ENCODE assay signal across 8 cellular contexts in the genomic region with DNA sequence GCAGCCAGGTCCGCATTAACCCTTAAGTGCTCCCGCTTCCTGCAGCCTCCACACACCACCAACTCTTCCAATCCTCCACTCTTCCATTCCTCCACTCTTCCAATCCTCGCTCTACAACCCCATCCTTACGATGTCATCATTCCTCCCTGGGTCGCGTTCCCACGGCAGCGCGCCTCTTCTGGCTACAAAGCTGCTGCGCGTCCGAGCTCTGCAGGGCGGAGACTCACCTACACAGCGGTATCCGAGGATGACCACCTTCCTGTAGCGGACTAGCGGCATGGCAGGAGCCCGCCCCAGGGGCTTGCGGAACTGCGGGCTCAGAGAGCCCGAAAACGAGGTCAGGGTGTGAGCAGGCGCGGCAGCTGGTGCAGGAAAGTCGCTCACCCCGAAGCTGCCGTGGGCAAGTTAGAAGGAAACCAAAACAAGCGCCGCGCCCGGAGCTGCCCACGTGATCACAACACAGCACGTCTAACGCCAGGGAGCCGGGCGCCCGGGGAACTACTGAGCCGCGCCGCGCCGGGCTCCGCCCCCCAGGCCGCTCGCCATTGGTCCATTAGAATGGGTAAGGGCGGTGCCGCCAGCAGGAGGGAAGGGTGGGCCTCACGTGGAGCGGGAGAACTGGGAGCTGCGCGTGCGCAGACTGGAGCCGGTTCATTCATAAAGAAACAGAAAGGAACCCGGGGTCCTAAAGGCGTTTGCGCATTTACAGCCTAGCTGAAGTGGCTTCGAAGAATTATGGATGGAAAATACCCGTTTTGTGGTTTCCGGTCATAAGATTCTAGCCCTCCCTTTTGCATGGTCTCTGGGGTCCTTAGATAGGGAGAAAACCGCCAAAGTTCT. TPM values are rescaled to one million over a fixed set of nuclear protein-coding genes. Genes with fewer than 3 reads are reported as not detected.
DNase-seq lines count a peak whose midpoint lies in the region; ATAC-seq lines count a peak whose summit lies in the region.

A gene with protein sequence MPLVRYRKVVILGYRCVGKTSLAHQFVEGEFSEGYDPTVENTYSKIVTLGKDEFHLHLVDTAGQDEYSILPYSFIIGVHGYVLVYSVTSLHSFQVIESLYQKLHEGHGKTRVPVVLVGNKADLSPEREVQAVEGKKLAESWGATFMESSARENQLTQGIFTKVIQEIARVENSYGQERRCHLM (minus strand): TSS at position 473 of the 840 bp plus-strand sequence. CDS start 194 bp downstream, at position 279.

- CTCF ChIA-PET in activated CD4-positive, alpha-beta T cell treated with anti-CD3 and anti-CD28 coated beads for 36 hours (lab: Charles Lee), result interaction anchor here (0.6 to 3.9 kb wide), 25 partner anchors 9 to 559 kb away, joined by 3 to 24 read pairs (median 4); no protein-coding TSS in a partner anchor

- peak; percentile 98 for ATAC-seq in GM19324 (IDR thresholded peaks at IDR 0.05; ENCODE audit: low FRiP score, unreplicated experiment)
- ATAC-seq in HG03460 (IDR thresholded peaks at IDR 0.05; ENCODE audit: unreplicated experiment), result peak; percentile 98
- ATAC-seq in activated CD4-positive, alpha-beta T cell treated with anti-CD3 and anti-CD28 coated beads for 36 hours, result peak; percentile 100
- peak; percentile 99 for ATAC-seq in left lobe of liver

- no peaks in the 10 kb centered on the region for H3K9me3 Mint-ChIP-seq in activated CD4-positive, alpha-beta T cell treated with anti-CD3 and anti-CD28 coated beads for 36 hours (ENCODE audit: low read depth)

- H3K27me3 Mint-ChIP-seq in activated CD4-positive, alpha-beta T cell treated with anti-CD3 and anti-CD28 coated beads for 36 hours, result no peaks in the 10 kb centered on the region

- peak within 1 kb of the TSS; percentile 49 for H3K27ac ChIP-seq in cingulate gyrus (ENCODE audit: low read depth, low read length)

- DNase-seq in C1 segment of cervical spinal cord (lab: John Stamatoyannopoulos, UW) (peak; percentile 51 to 98 (median 93)), NCI-H524 (lab: John Stamatoyannopoulos, UW) (peak; percentile 94 to 97), left lobe of liver (ENCODE audit: low spot score) (peak; percentile 99)
- DNase-seq in activated CD4-positive, alpha-beta T cell treated with anti-CD3 and anti-CD28 coated beads for 36 hours, result peak; percentile 100
- DNase-seq in stimulated activated CD4-positive, alpha-beta T cell treated with anti-CD3 and anti-CD28 coated beads, Interleukin-2, amount 100 ng/mL, for 4 hours (ENCODE audit: low read depth), result peak; percentile 99

- intact Hi-C loops in activated CD4-positive, alpha-beta T cell treated with anti-CD3 and anti-CD28 coated beads for 36 hours (cut with DNase I, micrococcal nuclease), result loop anchor here (1.0 kb wide), 11 partner anchors 8 to 637 kb away; a partner anchor contains a TSS

- H3K36me3 Mint-ChIP-seq in activated CD4-positive, alpha-beta T cell treated with anti-CD3 and anti-CD28 coated beads for 36 hours (ENCODE audit: low read depth), result peaks cover 4% of the 10 kb centered on the region

- H3K4me3 Mint-ChIP-seq in activated CD4-positive, alpha-beta T cell treated with anti-CD3 and anti-CD28 coated beads for 36 hours, result peak within 1 kb of the TSS; percentile 94

- peaks cover 15% of the 10 kb centered on the region for H3K4me1 Mint-ChIP-seq in activated CD4-positive, alpha-beta T cell treated with anti-CD3 and anti-CD28 coated beads for 36 hours

- H3K27ac Mint-ChIP-seq in activated CD4-positive, alpha-beta T cell treated with anti-CD3 and anti-CD28 coated beads for 36 hours, result peak within 1 kb of the TSS; percentile 91

- POLR2A ChIA-PET in activated CD4-positive, alpha-beta T cell treated with anti-CD3 and anti-CD28 coated beads for 36 hours (lab: Charles Lee), result interaction anchor here (0.5 to 1.5 kb wide), 15 partner anchors 11 to 253 kb away, joined by 3 to 18 read pairs (median 3); a partner anchor contains a TSS

RNA-seq across cellular contexts. Expression of the gene that starts here (rescaled TPM):
- 10 to 100 TPM in 1 of 2 experiments, 1 to 10 TPM in 1; 6.7 to 13.3 TPM for total RNA-seq in activated CD4-positive, alpha-beta T cell treated with anti-CD3 and anti-CD28 coated beads for 36 hours
- total RNA-seq in left lobe of liver, result 0.18 TPM

Comparison
In these comparisons a context has a peak if more than half of its experiments do, and no peak if none do; other contexts are left out.
1. Peak in every context shown above with its lines: DNase-seq, ATAC-seq and H3K27ac ChIP-seq.
2. Peak in DNase-seq and ATAC-seq in left lobe of liver; RNA of the gene not detected or under 1 TPM.